In the genomic region with DNA sequence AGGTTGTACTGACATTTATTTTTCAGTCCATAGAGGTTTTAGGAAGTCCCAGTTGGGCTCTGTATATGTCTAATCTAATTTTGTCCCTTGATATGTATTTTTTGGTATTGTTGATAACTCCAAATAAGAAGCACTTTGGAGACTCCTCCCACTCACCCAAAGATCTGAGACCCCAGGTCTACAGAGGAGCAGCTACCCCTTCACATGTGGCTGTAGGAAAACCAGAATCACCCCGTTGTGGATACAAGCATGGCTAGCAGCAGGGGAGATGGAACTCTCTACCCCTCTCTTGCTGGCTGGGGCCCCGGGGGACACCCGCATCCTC, we compare ENCODE assay signal across 9 cellular contexts. TPM values are rescaled to one million over a fixed set of nuclear protein-coding genes. Genes with fewer than 3 reads are reported as not detected.
DNase-seq lines count a peak whose midpoint lies in the region; ATAC-seq and TF ChIP-seq lines count a peak whose summit lies in the region.
"Had no signal": no experiment of that assay in that cellular context is flagged by ENCODE, and none has a peak within 500 bp of the region (broad histone marks: within the 10 kb centered on the region; RNA-seq: fewer than 3 reads in every experiment).

No MANE protein-coding gene starts in this region.

- POLR2A ChIA-PET in AG04449 (lab: Yijun Ruan, JAX) = interaction anchor here (1.3 kb wide), 1 partner anchor 9 kb away, joined by 5 read pairs; a partner anchor contains a TSS
- POLR2A ChIA-PET in naive thymus-derived CD8-positive, alpha-beta T cell (lab: Charles Lee) = no interaction called here

- peaks cover 24% of the 10 kb centered on the region for H3K36me3 Mint-ChIP-seq in dendritic cell treated with granulocyte-macrophage colony-stimulating factor and Interleukin-4, amounts not matched to agents 40 ng/mL and 50 ng/mL, for 4 days (ENCODE audit: low read depth)
- no peaks in the 10 kb centered on the region for H3K36me3 Mint-ChIP-seq in naive thymus-derived CD8-positive, alpha-beta T cell

- H3K27ac Mint-ChIP-seq in dendritic cell treated with granulocyte-macrophage colony-stimulating factor and Interleukin-4, amounts not matched to agents 40 ng/mL and 50 ng/mL, for 4 days = peak overlapping the region; percentile 43
- H3K27ac Mint-ChIP-seq in naive thymus-derived CD8-positive, alpha-beta T cell = peak overlapping the region in 2 of 10 donors; percentile 35 to 71

- no peaks in the 10 kb centered on the region for H3K9me3 ChIP-seq in KOPT-K1 (ENCODE audit: insufficient read depth, low read length, poor library complexity, severe bottlenecking)

- H3K27ac ChIP-seq in KOPT-K1 (ENCODE audit: low read depth, low read length, poor library complexity, severe bottlenecking) = peak overlapping the region; percentile 5

- no peaks in the 10 kb centered on the region for H3K9me3 Mint-ChIP-seq in dendritic cell treated with granulocyte-macrophage colony-stimulating factor and Interleukin-4, amounts not matched to agents 40 ng/mL and 50 ng/mL, for 4 days
- no peaks in the 10 kb centered on the region for H3K9me3 Mint-ChIP-seq in naive thymus-derived CD8-positive, alpha-beta T cell

- H3K36me3 ChIP-seq in KOPT-K1 (ENCODE audit: insufficient read depth, low read length) = no peaks in the 10 kb centered on the region

- DNase-seq in AG04449 (ENCODE audit: low read depth, low spot score) (no peak), DMS79 treated with DMSO at 0.1 percent for 48 hours (lab: John Stamatoyannopoulos, UW) (no peak), activated gamma-delta T cell treated with Interleukin-2 at 50 U/mL for 16 hours (no peak), NOMO-1 (lab: John Stamatoyannopoulos, UW; ENCODE audit: unreplicated experiment in 2 of 2) (no peak)
- DNase-seq in naive thymus-derived CD8-positive, alpha-beta T cell = no peak

- no peak for TF ChIP-seq CTCF in AG04449 (IDR thresholded peaks at IDR 0.05; ENCODE audit: insufficient read depth, low read length, missing control alignments)

- H3K27me3 Mint-ChIP-seq in dendritic cell treated with granulocyte-macrophage colony-stimulating factor and Interleukin-4, amounts not matched to agents 40 ng/mL and 50 ng/mL, for 4 days = peaks cover 28% of the 10 kb centered on the region
- peaks cover 38 to 77% (median 48%) of the 10 kb centered on the region in 5 donors for H3K27me3 Mint-ChIP-seq in naive thymus-derived CD8-positive, alpha-beta T cell

- H3K4me1 Mint-ChIP-seq in dendritic cell treated with granulocyte-macrophage colony-stimulating factor and Interleukin-4, amounts not matched to agents 40 ng/mL and 50 ng/mL, for 4 days (ENCODE audit: low read depth) = peaks cover 42% of the 10 kb centered on the region
- peaks cover 11 to 57% (median 24%) of the 10 kb centered on the region in 4 donors for H3K4me1 Mint-ChIP-seq in naive thymus-derived CD8-positive, alpha-beta T cell

- intact Hi-C loops in dendritic cell treated with granulocyte-macrophage colony-stimulating factor and Interleukin-4, amounts not matched to agents 40 ng/mL and 50 ng/mL, for 4 days (cut with micrococcal nuclease) = no loop called here

- ATAC-seq in naive thymus-derived CD8-positive, alpha-beta T cell = no peak
- no peak for ATAC-seq in GM19397 (IDR thresholded peaks at IDR 0.05; ENCODE audit: unreplicated experiment)

- peak overlapping the region; percentile 45 for H3K4me3 ChIP-seq in AG04449 (ENCODE audit: low read depth, low read length)
- H3K4me3 ChIP-seq: lung had no signal

- H3K4me3 Mint-ChIP-seq in dendritic cell treated with granulocyte-macrophage colony-stimulating factor and Interleukin-4, amounts not matched to agents 40 ng/mL and 50 ng/mL, for 4 days = peak overlapping the region; percentile 65
- peak overlapping the region; percentile 74 to 91 (median 85) for H3K4me3 Mint-ChIP-seq in naive thymus-derived CD8-positive, alpha-beta T cell

- CTCF ChIA-PET in AG04449 (lab: Yijun Ruan, JAX) = no interaction called here

RNA-seq across cellular contexts. Expression of a gene that starts 9.4 kb away (rescaled TPM):
- total RNA-seq in naive thymus-derived CD8-positive, alpha-beta T cell = 1 to 10 TPM; 3.2 to 3.9 TPM
- polyA plus RNA-seq in naive thymus-derived CD8-positive, alpha-beta T cell = under 1 TPM; 0.09 to 0.45 (median 0.09) TPM
